In the genomic region with DNA sequence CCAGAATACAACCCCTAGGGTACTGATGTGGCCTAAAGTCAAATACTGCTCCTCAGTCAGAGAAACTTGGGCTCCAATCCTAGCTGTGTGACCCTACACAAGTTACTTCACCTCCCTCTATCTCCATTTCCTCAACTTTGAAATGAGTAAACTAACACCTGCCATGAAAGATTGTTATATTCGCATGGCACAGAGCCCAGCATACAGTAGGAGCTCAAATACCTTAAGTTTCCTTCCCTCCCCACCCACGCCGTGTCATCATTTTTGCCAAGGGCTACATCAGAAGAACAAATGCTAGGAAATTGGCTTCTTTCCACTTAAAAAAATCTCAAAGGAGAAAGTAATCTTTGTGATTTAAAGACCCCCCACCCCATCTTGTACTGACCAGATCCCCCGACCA, we compare ENCODE assay signal across 1 cellular context.
TF ChIP-seq lines count a peak whose summit lies in the region.

No MANE protein-coding gene starts in this region.

TF ChIP-seq in GM23338, 12 proteins besides CTCF, POLR2A, EP300 and RAD21 (continued from another document):
- TF ChIP-seq, protein P1, sequence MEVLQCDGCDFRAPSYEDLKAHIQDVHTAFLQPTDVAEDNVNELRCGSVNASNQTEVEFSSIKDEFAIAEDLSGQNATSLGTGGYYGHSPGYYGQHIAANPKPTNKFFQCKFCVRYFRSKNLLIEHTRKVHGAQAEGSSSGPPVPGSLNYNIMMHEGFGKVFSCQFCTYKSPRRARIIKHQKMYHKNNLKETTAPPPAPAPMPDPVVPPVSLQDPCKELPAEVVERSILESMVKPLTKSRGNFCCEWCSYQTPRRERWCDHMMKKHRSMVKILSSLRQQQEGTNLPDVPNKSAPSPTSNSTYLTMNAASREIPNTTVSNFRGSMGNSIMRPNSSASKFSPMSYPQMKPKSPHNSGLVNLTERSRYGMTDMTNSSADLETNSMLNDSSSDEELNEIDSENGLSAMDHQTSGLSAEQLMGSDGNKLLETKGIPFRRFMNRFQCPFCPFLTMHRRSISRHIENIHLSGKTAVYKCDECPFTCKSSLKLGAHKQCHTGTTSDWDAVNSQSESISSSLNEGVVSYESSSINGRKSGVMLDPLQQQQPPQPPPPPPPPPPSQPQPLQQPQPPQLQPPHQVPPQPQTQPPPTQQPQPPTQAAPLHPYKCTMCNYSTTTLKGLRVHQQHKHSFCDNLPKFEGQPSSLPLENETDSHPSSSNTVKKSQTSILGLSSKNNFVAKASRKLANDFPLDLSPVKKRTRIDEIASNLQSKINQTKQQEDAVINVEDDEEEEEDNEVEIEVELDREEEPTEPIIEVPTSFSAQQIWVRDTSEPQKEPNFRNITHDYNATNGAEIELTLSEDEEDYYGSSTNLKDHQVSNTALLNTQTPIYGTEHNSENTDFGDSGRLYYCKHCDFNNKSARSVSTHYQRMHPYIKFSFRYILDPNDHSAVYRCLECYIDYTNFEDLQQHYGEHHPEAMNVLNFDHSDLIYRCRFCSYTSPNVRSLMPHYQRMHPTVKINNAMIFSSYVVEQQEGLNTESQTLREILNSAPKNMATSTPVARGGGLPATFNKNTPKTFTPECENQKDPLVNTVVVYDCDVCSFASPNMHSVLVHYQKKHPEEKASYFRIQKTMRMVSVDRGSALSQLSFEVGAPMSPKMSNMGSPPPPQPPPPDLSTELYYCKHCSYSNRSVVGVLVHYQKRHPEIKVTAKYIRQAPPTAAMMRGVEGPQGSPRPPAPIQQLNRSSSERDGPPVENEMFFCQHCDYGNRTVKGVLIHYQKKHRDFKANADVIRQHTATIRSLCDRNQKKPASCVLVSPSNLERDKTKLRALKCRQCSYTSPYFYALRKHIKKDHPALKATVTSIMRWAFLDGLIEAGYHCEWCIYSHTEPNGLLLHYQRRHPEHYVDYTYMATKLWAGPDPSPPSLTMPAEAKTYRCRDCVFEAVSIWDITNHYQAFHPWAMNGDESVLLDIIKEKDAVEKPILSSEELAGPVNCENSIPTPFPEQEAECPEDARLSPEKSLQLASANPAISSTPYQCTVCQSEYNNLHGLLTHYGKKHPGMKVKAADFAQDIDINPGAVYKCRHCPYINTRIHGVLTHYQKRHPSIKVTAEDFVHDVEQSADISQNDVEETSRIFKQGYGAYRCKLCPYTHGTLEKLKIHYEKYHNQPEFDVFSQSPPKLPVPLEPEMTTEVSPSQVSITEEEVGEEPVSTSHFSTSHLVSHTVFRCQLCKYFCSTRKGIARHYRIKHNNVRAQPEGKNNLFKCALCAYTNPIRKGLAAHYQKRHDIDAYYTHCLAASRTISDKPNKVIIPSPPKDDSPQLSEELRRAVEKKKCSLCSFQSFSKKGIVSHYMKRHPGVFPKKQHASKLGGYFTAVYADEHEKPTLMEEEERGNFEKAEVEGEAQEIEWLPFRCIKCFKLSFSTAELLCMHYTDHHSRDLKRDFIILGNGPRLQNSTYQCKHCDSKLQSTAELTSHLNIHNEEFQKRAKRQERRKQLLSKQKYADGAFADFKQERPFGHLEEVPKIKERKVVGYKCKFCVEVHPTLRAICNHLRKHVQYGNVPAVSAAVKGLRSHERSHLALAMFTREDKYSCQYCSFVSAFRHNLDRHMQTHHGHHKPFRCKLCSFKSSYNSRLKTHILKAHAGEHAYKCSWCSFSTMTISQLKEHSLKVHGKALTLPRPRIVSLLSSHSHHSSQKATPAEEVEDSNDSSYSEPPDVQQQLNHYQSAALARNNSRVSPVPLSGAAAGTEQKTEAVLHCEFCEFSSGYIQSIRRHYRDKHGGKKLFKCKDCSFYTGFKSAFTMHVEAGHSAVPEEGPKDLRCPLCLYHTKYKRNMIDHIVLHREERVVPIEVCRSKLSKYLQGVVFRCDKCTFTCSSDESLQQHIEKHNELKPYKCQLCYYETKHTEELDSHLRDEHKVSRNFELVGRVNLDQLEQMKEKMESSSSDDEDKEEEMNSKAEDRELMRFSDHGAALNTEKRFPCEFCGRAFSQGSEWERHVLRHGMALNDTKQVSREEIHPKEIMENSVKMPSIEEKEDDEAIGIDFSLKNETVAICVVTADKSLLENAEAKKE (CRISPR knock-in tag; IDR thresholded peaks at IDR 0.05) = no peak
- no peak for TF ChIP-seq EZH2 (IDR thresholded peaks at IDR 0.05; ENCODE audit: low read depth, unreplicated experiment)
TF ChIP-seq in GM23338: peak in this region for 0.
